29 cellular contexts compared by ENCODE assay signal in genomic region chr2:164766931-164767330, GRCh38.
"Had no signal": no experiment of that assay in that cellular context is flagged by ENCODE, and none has a peak within 500 bp of the region (broad histone marks: within the 10 kb centered on the region; RNA-seq: fewer than 3 reads in every experiment).

No MANE protein-coding gene starts in this region.

- H3K36me3 ChIP-seq: esophagus squamous epithelium, gastroesophageal sphincter had no signal

- H3K27ac ChIP-seq: epithelial cell of prostate, esophagus squamous epithelium, gastroesophageal sphincter had no signal

- H3K4me3 ChIP-seq: esophagus squamous epithelium, gastroesophageal sphincter had no signal

- H3K27me3 ChIP-seq: esophagus squamous epithelium, gastroesophageal sphincter had no signal

- DNase-seq: activated B cell treated with CpG ODN at 0.5 μM for 24 hours; activated CD4-positive, alpha-beta T cell treated with anti-CD3 and anti-CD28 coated beads for 48 hours; activated CD4-positive, alpha-beta T cell treated with anti-CD3 and anti-CD28 coated beads, Interleukin-2, amount 50 U/mL, for 1 hour; activated CD4-positive, alpha-beta T cell treated with anti-CD3 and anti-CD28 coated beads, Interleukin-2, amount 50 U/mL, for 48 hours; activated CD8-positive, alpha-beta memory T cell treated with anti-CD3 and anti-CD28 coated beads, Interleukin-2, amount 50 U/mL, for 48 hours; activated CD8-positive, alpha-beta T cell treated with anti-CD3 and anti-CD28 coated beads, Interleukin-2, amount 10 ng/mL, durations not matched to agents 7 days and 5 days; activated gamma-delta T cell; activated naive CD4-positive, alpha-beta T cell; activated naive CD4-positive, alpha-beta T cell treated with anti-CD3 and anti-CD28 coated beads, Interleukin-2, amount 10 ng/mL, durations not matched to agents 7 days and 5 days; activated naive CD8-positive, alpha-beta T cell treated with anti-CD3 and anti-CD28 coated beads, Interleukin-2, amount 10 ng/mL, durations not matched to agents 7 days and 5 days; activated T-cell treated with anti-CD3 and anti-CD28 coated beads for 4 hours; activated T-cell treated with anti-CD3 and anti-CD28 coated beads, Interleukin-2, amount 50 U/mL, for 24 hours; activated T-cell treated with anti-CD3 and anti-CD28 coated beads, Interleukin-2, amount 50 U/mL, for 72 hours; amniotic stem cell; anterior cingulate cortex; caudate nucleus; cortex of kidney; dermis blood vessel endothelial cell; effector CD8-positive, alpha-beta T cell; esophagus squamous epithelium; foreskin melanocyte; T-helper 2 cell had no signal

- FAIRE-seq: astrocyte, endometrium, endothelial cell of umbilical vein had no signal

- H3K9me3 ChIP-seq: esophagus squamous epithelium, gastroesophageal sphincter had no signal

- ATAC-seq: activated CD4-positive, CD25-positive, alpha-beta regulatory T cell treated with anti-CD3 and anti-CD28 coated beads, Interleukin-2, amount 50 U/mL, for 24 hours; activated CD8-positive, alpha-beta T cell treated with anti-CD3 and anti-CD28 coated beads, Interleukin-2, amount 10 ng/mL, durations not matched to agents 7 days and 5 days; activated naive CD4-positive, alpha-beta T cell treated with anti-CD3 and anti-CD28 coated beads, Interleukin-2, amount 50 U/mL, for 72 hours; activated T-cell treated with anti-CD3 and anti-CD28 coated beads, Interleukin-2, amount 50 U/mL, for 72 hours; gastroesophageal sphincter had no signal
